9 cellular contexts compared by ENCODE assay signal in the genomic region with DNA sequence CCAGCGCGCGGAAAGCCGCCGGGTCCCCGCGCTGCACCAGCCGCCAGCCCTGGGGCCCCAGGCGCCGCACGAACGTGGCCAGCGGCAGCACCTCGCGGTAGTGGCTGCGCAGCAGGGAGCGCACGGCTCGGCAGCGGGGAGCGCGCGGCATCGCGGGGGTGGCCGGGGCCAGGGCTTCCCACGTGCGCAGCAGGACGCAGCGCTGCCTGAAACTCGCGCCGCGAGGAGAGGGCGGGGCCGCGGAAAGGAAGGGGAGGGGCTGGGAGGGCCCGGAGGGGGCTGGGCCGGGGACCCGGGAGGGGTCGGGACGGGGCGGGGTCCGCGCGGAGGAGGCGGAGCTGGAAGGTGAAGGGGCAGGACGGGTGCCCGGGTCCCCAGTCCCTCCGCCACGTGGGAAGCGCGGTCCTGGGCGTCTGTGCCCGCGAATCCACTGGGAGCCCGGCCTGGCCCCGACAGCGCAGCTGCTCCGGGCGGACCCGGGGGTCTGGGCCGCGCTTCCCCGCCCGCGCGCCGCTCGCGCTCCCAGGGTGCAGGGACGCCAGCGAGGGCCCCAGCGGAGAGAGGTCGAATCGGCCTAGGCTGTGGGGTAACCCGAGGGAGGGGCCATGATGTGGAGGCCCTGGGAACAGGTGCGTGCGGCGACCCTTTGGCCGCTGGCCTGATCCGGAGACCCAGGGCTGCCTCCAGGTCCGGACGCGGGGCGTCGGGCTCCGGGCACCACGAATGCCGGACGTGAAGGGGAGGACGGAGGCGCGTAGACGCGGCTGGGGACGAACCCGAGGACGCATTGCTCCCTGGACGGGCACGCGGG. TPM values are rescaled to one million over a fixed set of nuclear protein-coding genes. Genes with fewer than 3 reads are reported as not detected.
DNase-seq lines count a peak whose midpoint lies in the region; ATAC-seq and TF ChIP-seq lines count a peak whose summit lies in the region.
"Had no signal": no experiment of that assay in that cellular context is flagged by ENCODE, and none has a peak within 500 bp of the region (broad histone marks: within the 10 kb centered on the region; RNA-seq: fewer than 3 reads in every experiment).

A gene (minus strand): TSS at position 230 of the 811 bp plus-strand sequence. CDS start 79 bp downstream, at position 151.

- H3K27ac Mint-ChIP-seq in naive thymus-derived CD8-positive, alpha-beta T cell = no peak within 1 kb of the TSS
- H3K27ac Mint-ChIP-seq: mesothelial cell of epicardium had no signal

- in situ Hi-C loops in GM13977 (cut with MboI; ENCODE audit: low pct_unique_long_range_greater_than_20kb, low sequenced_read_pairs, unreplicated experiment) = no loop called here

- H3K36me3 Mint-ChIP-seq in naive thymus-derived CD8-positive, alpha-beta T cell = no peaks in the 10 kb centered on the region
- H3K36me3 Mint-ChIP-seq: mesothelial cell of epicardium had no signal

- no peaks in the 10 kb centered on the region for H3K27me3 ChIP-seq in RWPE2 (ENCODE audit: insufficient read depth, poor library complexity, severe bottlenecking)
- H3K27me3 ChIP-seq in thymus (ENCODE audit: control insufficient read depth, insufficient read depth) = no peaks in the 10 kb centered on the region

- H3K4me1 Mint-ChIP-seq in naive thymus-derived CD8-positive, alpha-beta T cell = peaks cover 0 to 14% (median 8%) of the 10 kb centered on the region in 4 donors

- H3K4me3 ChIP-seq in RWPE2 (ENCODE audit: severe bottlenecking) (peak within 1 kb of the TSS; percentile 35), thymus (ENCODE audit: low read length) (peak within 1 kb of the TSS; percentile 58)

- H3K27ac ChIP-seq in RWPE2 (ENCODE audit: poor library complexity, severe bottlenecking) (no peak within 1 kb of the TSS), thymus (ENCODE audit: low read depth) (peak within 1 kb of the TSS; percentile 4)

- TF ChIP-seq CTCF in GM13977 (IDR thresholded peaks at IDR 0.05; ENCODE audit: extremely low read depth, insufficient read depth, missing control alignments) (no peak), RWPE2 (IDR thresholded peaks at IDR 0.05; ENCODE audit: poor library complexity, severe bottlenecking) (no peak)

- H3K27me3 Mint-ChIP-seq in naive thymus-derived CD8-positive, alpha-beta T cell = peaks cover 0 to 8% (median 0%) of the 10 kb centered on the region in 5 donors

- no peaks in the 10 kb centered on the region for H3K4me1 ChIP-seq in RWPE2 (ENCODE audit: insufficient read depth, poor library complexity, severe bottlenecking)
- peaks cover 26% of the 10 kb centered on the region for H3K4me1 ChIP-seq in thymus (ENCODE audit: control insufficient read depth, insufficient read depth, low read length)

- H3K9me3 ChIP-seq in RWPE2 (ENCODE audit: severe bottlenecking) (no peaks in the 10 kb centered on the region), thymus (ENCODE audit: control insufficient read depth) (no peaks in the 10 kb centered on the region)

- no peaks in the 10 kb centered on the region for H3K9me3 Mint-ChIP-seq in naive thymus-derived CD8-positive, alpha-beta T cell
- H3K9me3 Mint-ChIP-seq: mesothelial cell of epicardium had no signal

- H3K36me3 ChIP-seq in RWPE2 (ENCODE audit: low read depth) (no peaks in the 10 kb centered on the region), thymus (ENCODE audit: control insufficient read depth, insufficient read depth) (no peaks in the 10 kb centered on the region)

- peak; percentile 89 for DNase-seq in GM13977 (ENCODE audit: low spot score)
- DNase-seq in RWPE2 (ENCODE audit: low spot score) = peak; percentile 75
- DNase-seq in activated effector memory CD4-positive, alpha-beta T cell treated with Interleukin-2 at 50 U/mL for 16 hours = peak; percentile 65
- peak; percentile 39 to 86 (median 60) for DNase-seq in naive thymus-derived CD8-positive, alpha-beta T cell
- DNase-seq in NCI-H524 treated with DMSO at 0.1 percent for 48 hours (lab: John Stamatoyannopoulos, UW) = no peak

- WGBS in thymus = 7% methylated on average over 102 of the region's 102 CpGs

- peak within 1 kb of the TSS; percentile 30 to 66 (median 48) for H3K4me3 Mint-ChIP-seq in naive thymus-derived CD8-positive, alpha-beta T cell

- POLR2A ChIA-PET in naive thymus-derived CD8-positive, alpha-beta T cell (lab: Charles Lee) = interaction anchor here (0.9 to 4.5 kb wide), 4 partner anchors 20 to 90 kb away, joined by 3 to 38 read pairs (median 4); a partner anchor contains a TSS

- ATAC-seq in RWPE2 (ENCODE audit: low read depth) (peak; percentile 67), GM18511 (IDR thresholded peaks at IDR 0.05; ENCODE audit: unreplicated experiment) (no peak), GM18517 (IDR thresholded peaks at IDR 0.05; ENCODE audit: unreplicated experiment) (no peak)
- peak; percentile 77 to 88 for ATAC-seq in naive thymus-derived CD8-positive, alpha-beta T cell

RNA-seq across cellular contexts. Expression of the gene that starts here (rescaled TPM):
- total RNA-seq in naive thymus-derived CD8-positive, alpha-beta T cell = under 1 TPM in 1 of 2 experiments, not detected in 1; 0.14 TPM
- polyA plus RNA-seq in naive thymus-derived CD8-positive, alpha-beta T cell = under 1 TPM in 1 of 3 donors, not detected in 2; 0.12 TPM
- polyA plus RNA-seq in thymus = 1.9 TPM

Comparison
In these comparisons a context has a peak if more than half of its experiments do, and no peak if none do; other contexts are left out.
1. Peak in DNase-seq and ATAC-seq in naive thymus-derived CD8-positive, alpha-beta T cell; RNA of the gene not detected or under 1 TPM.